ENCODE assay signal across 18 cellular contexts in genomic region chr15:77021088-77021481, GRCh38. TPM values are rescaled to one million over a fixed set of nuclear protein-coding genes. Genes with fewer than 3 reads are reported as not detected.
DNase-seq lines count a peak whose midpoint lies in the region; ATAC-seq lines count a peak whose summit lies in the region.
"Had no signal": no experiment of that assay in that cellular context is flagged by ENCODE, and none has a peak within 500 bp of the region (broad histone marks: within the 10 kb centered on the region; RNA-seq: fewer than 3 reads in every experiment).

No MANE protein-coding gene starts in this region.

- POLR2A ChIA-PET in T-cell (lab: Charles Lee): interaction anchor here in 1 of 2 donors (0.6 kb wide), 1 partner anchor 1893 kb away, joined by 3 read pairs; no protein-coding TSS in a partner anchor

- CTCF ChIA-PET in activated naive CD4-positive, alpha-beta T cell treated with anti-CD3 and anti-CD28 coated beads, Interleukin-2, amount 10 ng/mL, durations not matched to agents 7 days and 5 days (lab: Charles Lee): interaction anchor here (0.8 to 7.0 kb wide), 3 partner anchors 8 to 46 kb away, joined by 3 to 103 read pairs (median 46); partner anchors contain the start of gene PSTPIP1
- CTCF ChIA-PET in T-cell (lab: Charles Lee): interaction anchor here in 1 of 2 donors (1.4 kb wide), 1 partner anchor 26 kb away, joined by 6 read pairs; the partner anchor contains the start of gene PSTPIP1

- ATAC-seq in T-cell (replicated peaks in 1 of 4): no peak
- ATAC-seq in stimulated activated effector memory CD8-positive, alpha-beta T cell treated with anti-CD3 and anti-CD28 coated beads, Interleukin-12 subunit alpha, Interleukin-12 subunit beta, amount 100 ng/mL, for 72 hours: no peak

- H3K4me1 ChIP-seq in effector memory CD4-positive, alpha-beta T cell (ENCODE audit: control insufficient read depth, insufficient read depth, low read length, poor library complexity, severe bottlenecking): peaks cover 61% of the 10 kb centered on the region

- peaks cover 46% of the 10 kb centered on the region for H3K36me3 ChIP-seq in effector memory CD4-positive, alpha-beta T cell (ENCODE audit: control insufficient read depth, insufficient read depth, low read length)
- H3K36me3 ChIP-seq in H7 (replicated peaks; ENCODE audit: control insufficient read depth, insufficient read depth, low read length): no peaks in the 10 kb centered on the region

- peak overlapping the region; percentile 99 for H3K27ac Mint-ChIP-seq in activated naive CD4-positive, alpha-beta T cell treated with anti-CD3 and anti-CD28 coated beads, Interleukin-2, amount 10 ng/mL, durations not matched to agents 7 days and 5 days
- peak overlapping the region; percentile 91 to 97 for H3K27ac Mint-ChIP-seq in T-cell
- peak overlapping the region; percentile 98 for H3K27ac Mint-ChIP-seq in stimulated activated effector memory CD8-positive, alpha-beta T cell treated with anti-CD3 and anti-CD28 coated beads, Interleukin-12 subunit alpha, Interleukin-12 subunit beta, amount 100 ng/mL, for 72 hours
- H3K27ac Mint-ChIP-seq: nephron had no signal

- peak overlapping the region; percentile 58 for H3K27ac ChIP-seq in effector memory CD4-positive, alpha-beta T cell (ENCODE audit: insufficient read depth, low read length, poor library complexity, severe bottlenecking)

- no peaks in the 10 kb centered on the region for H3K9me3 ChIP-seq in effector memory CD4-positive, alpha-beta T cell (ENCODE audit: control insufficient read depth, low read length)

- no peaks in the 10 kb centered on the region for H3K27me3 Mint-ChIP-seq in activated naive CD4-positive, alpha-beta T cell treated with anti-CD3 and anti-CD28 coated beads, Interleukin-2, amount 10 ng/mL, durations not matched to agents 7 days and 5 days
- H3K27me3 Mint-ChIP-seq in T-cell: no peaks in the 10 kb centered on the region

- peaks cover 59% of the 10 kb centered on the region for H3K36me3 Mint-ChIP-seq in activated naive CD4-positive, alpha-beta T cell treated with anti-CD3 and anti-CD28 coated beads, Interleukin-2, amount 10 ng/mL, durations not matched to agents 7 days and 5 days
- H3K36me3 Mint-ChIP-seq in T-cell: peaks cover 15% of the 10 kb centered on the region
- H3K36me3 Mint-ChIP-seq in stimulated activated effector memory CD8-positive, alpha-beta T cell treated with anti-CD3 and anti-CD28 coated beads, Interleukin-12 subunit alpha, Interleukin-12 subunit beta, amount 100 ng/mL, for 72 hours: peaks cover 83% of the 10 kb centered on the region

- H3K9me3 Mint-ChIP-seq in activated naive CD4-positive, alpha-beta T cell treated with anti-CD3 and anti-CD28 coated beads, Interleukin-2, amount 10 ng/mL, durations not matched to agents 7 days and 5 days: no peaks in the 10 kb centered on the region
- H3K9me3 Mint-ChIP-seq in T-cell: no peaks in the 10 kb centered on the region
- no peaks in the 10 kb centered on the region for H3K9me3 Mint-ChIP-seq in stimulated activated effector memory CD8-positive, alpha-beta T cell treated with anti-CD3 and anti-CD28 coated beads, Interleukin-12 subunit alpha, Interleukin-12 subunit beta, amount 100 ng/mL, for 72 hours
- H3K9me3 Mint-ChIP-seq: nephron had no signal

- H3K4me1 Mint-ChIP-seq in activated naive CD4-positive, alpha-beta T cell treated with anti-CD3 and anti-CD28 coated beads, Interleukin-2, amount 10 ng/mL, durations not matched to agents 7 days and 5 days: peaks cover 82% of the 10 kb centered on the region
- peaks cover 70 to 86% (median 80%) of the 10 kb centered on the region in 3 donors for H3K4me1 Mint-ChIP-seq in T-cell
- peaks cover 92% of the 10 kb centered on the region for H3K4me1 Mint-ChIP-seq in stimulated activated effector memory CD8-positive, alpha-beta T cell treated with anti-CD3 and anti-CD28 coated beads, Interleukin-12 subunit alpha, Interleukin-12 subunit beta, amount 100 ng/mL, for 72 hours
- H3K4me1 Mint-ChIP-seq: nephron had no signal

- no peak overlapping the region for H3K4me3 ChIP-seq in effector memory CD4-positive, alpha-beta T cell (ENCODE audit: insufficient read depth, low read depth, low read length, poor library complexity, severe bottlenecking)
- no peak overlapping the region for H3K4me3 ChIP-seq in H7 (ENCODE audit: insufficient read depth, low read depth, low read length)

- DNase-seq in activated naive CD4-positive, alpha-beta T cell treated with anti-CD3 and anti-CD28 coated beads, Interleukin-2, amount 10 ng/mL, durations not matched to agents 7 days and 5 days: no peak
- DNase-seq in activated naive CD4-positive, alpha-beta T cell (lab: John Stamatoyannopoulos, UW): no peak
- DNase-seq in T-cell (no peak), kidney tubule cell (ENCODE audit: low spot score) (no peak), H7 (no peak), iPS-NIHi7 (ENCODE audit: extremely low spot score) (no peak)
- DNase-seq in effector memory CD4-positive, alpha-beta T cell: no peak
- DNase-seq in stimulated activated effector memory CD8-positive, alpha-beta T cell treated with anti-CD3 and anti-CD28 coated beads, Interleukin-12 subunit alpha, Interleukin-12 subunit beta, amount 100 ng/mL, for 72 hours (ENCODE audit: low spot score in 2 of 2): no peak
- DNase-seq: amniotic stem cell, cerebellar nuclear complex, DMS 273 treated with DMSO at 0.1 percent for 48 hours, KBM-7, NCI-H1694, NCI-H446 treated with DMSO at 0.1 percent for 48 hours had no signal

- H3K27me3 ChIP-seq in effector memory CD4-positive, alpha-beta T cell (replicated peaks; ENCODE audit: control insufficient read depth, insufficient read depth, low read length, poor library complexity, severe bottlenecking): no peaks in the 10 kb centered on the region
- H3K27me3 ChIP-seq in H7 (ENCODE audit: control insufficient read depth, insufficient read depth, low read length): no peaks in the 10 kb centered on the region

- H3K4me3 Mint-ChIP-seq in activated naive CD4-positive, alpha-beta T cell treated with anti-CD3 and anti-CD28 coated beads, Interleukin-2, amount 10 ng/mL, durations not matched to agents 7 days and 5 days: peak overlapping the region; percentile 19
- H3K4me3 Mint-ChIP-seq in T-cell: peak overlapping the region in 1 of 3 donors; percentile 69
- peak overlapping the region; percentile 68 for H3K4me3 Mint-ChIP-seq in stimulated activated effector memory CD8-positive, alpha-beta T cell treated with anti-CD3 and anti-CD28 coated beads, Interleukin-12 subunit alpha, Interleukin-12 subunit beta, amount 100 ng/mL, for 72 hours
- H3K4me3 Mint-ChIP-seq: nephron had no signal

RNA-seq across cellular contexts. Expression of gene PSTPIP1, which starts 26.2 kb away (rescaled TPM):
- total RNA-seq in T-cell: 100 to 1,000 TPM; 110 to 231 (median 180) TPM
- 0.21 and 1.3 TPM in 2 replicates for total RNA-seq in H7 (2014; rRNA removed; shearing (Covaris generic))
- total RNA-seq: fibroblast of villous mesenchyme, renal cortical epithelial cell, SK-MEL-5 had no signal

RNA-seq across cellular contexts. Expression of gene TSPAN3, which starts 49.8 kb away (rescaled TPM):
- 10 to 100 TPM; 12.7 to 26.3 (median 25.0) TPM for total RNA-seq in T-cell
- 153 and 157 TPM in 2 replicates for total RNA-seq in H7 (2014; rRNA removed; shearing (Covaris generic))

Comparison
In these comparisons a context has a peak if more than half of its experiments do, and no peak if none do; other contexts are left out.
1. RNA of gene PSTPIP1, which starts 26.2 kb away (total RNA-seq): 110 to 231 TPM in T-cell; 0.21 to 1.3 TPM in H7; every median in the first group is over 10 times any median in the second.
2. Peak in every context shown above with its lines, with median percentiles within 50 percentile points of each other: H3K27ac Mint-ChIP-seq.